In the genomic region with DNA sequence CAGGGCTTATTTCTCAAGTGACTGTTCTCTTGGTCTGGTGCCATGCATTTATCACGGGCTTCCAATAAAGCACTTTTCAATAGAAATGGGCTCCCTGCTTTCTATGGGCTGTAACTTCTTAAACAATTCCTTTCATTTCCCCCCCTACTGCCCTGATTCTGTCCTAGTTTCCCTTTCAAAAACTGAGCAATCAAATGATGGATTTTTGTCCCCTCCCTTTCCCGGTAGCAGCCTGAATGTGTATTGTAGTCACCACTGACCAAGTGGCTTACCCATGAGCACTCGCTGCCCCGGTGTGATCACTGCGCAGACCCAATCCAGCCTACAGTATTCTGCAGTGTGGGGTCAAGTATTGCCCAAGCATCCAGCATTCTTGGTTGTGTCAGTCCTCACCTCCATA, we compare ENCODE assay signal across 24 cellular contexts. TPM values are rescaled to one million over a fixed set of nuclear protein-coding genes. Genes with fewer than 3 reads are reported as not detected.
DNase-seq lines count a peak whose midpoint lies in the region; ATAC-seq lines count a peak whose summit lies in the region.
"Had no signal": no experiment of that assay in that cellular context is flagged by ENCODE, and none has a peak within 500 bp of the region (broad histone marks: within the 10 kb centered on the region; RNA-seq: fewer than 3 reads in every experiment).

No MANE protein-coding gene starts in this region.

- peaks cover 20% of the 10 kb centered on the region for H3K36me3 Mint-ChIP-seq in activated CD4-positive, alpha-beta memory T cell treated with anti-CD3 and anti-CD28 coated beads, Interleukin-2, amount 10 ng/mL, durations not matched to agents 7 days and 5 days (ENCODE audit: low read depth)

- DNase-seq in C1 segment of cervical spinal cord (lab: John Stamatoyannopoulos, UW) (peak in 11 of 14 donors; percentile 9 to 84 (median 43)), epidermal melanocyte (ENCODE audit: insufficient read length, low spot score) (peak; percentile 30), nucleus accumbens (lab: John Stamatoyannopoulos, UW) (peak in 52 of 56 donors; percentile 11 to 86 (median 51)), HuH-7.5 (ENCODE audit: low spot score) (no peak)
- no peak for DNase-seq in activated CD4-positive, alpha-beta memory T cell treated with anti-CD3 and anti-CD28 coated beads, Interleukin-2, amount 10 ng/mL, durations not matched to agents 7 days and 5 days
- DNase-seq in stimulated activated naive CD8-positive, alpha-beta T cell treated with anti-CD3 and anti-CD28 coated beads, Interleukin-15, Interleukin-2, amounts not matched to agents 100 U/mL and 50 U/mL, for 24 hours = no peak
- DNase-seq: activated CD4-positive, alpha-beta T cell treated with anti-CD3 and anti-CD28 coated beads for 48 hours; activated CD8-positive, alpha-beta memory T cell treated with anti-CD3 and anti-CD28 coated beads, Interleukin-2, amount 50 U/mL, for 4 hours; activated gamma-delta T cell treated with Interleukin-2 at 50 U/mL for 16 hours; central memory CD4-positive, alpha-beta T cell; effector CD8-positive, alpha-beta T cell; NCI-H1092 treated with DMSO at 0.1 percent for 48 hours; NCI-H1930; SHP77; sigmoid colon; stimulated activated CD4-positive, alpha-beta T cell treated with anti-CD3 and anti-CD28 coated beads, Interleukin-15, amount 100 ng/mL, for 24 hours; stimulated activated CD8-positive, alpha-beta memory T cell treated with anti-CD3 and anti-CD28 coated beads, Interleukin-4, amount 100 ng/mL, for 48 hours had no signal

- no peaks in the 10 kb centered on the region for H3K9me3 Mint-ChIP-seq in activated CD4-positive, alpha-beta memory T cell treated with anti-CD3 and anti-CD28 coated beads, Interleukin-2, amount 10 ng/mL, durations not matched to agents 7 days and 5 days
- H3K9me3 Mint-ChIP-seq: GM23338 had no signal

- peaks cover 4% of the 10 kb centered on the region for H3K4me1 Mint-ChIP-seq in activated CD4-positive, alpha-beta memory T cell treated with anti-CD3 and anti-CD28 coated beads, Interleukin-2, amount 10 ng/mL, durations not matched to agents 7 days and 5 days
- H3K4me1 Mint-ChIP-seq: GM23338 had no signal

- no peaks in the 10 kb centered on the region for H3K27me3 Mint-ChIP-seq in activated CD4-positive, alpha-beta memory T cell treated with anti-CD3 and anti-CD28 coated beads, Interleukin-2, amount 10 ng/mL, durations not matched to agents 7 days and 5 days

- CTCF ChIA-PET in activated CD4-positive, alpha-beta memory T cell treated with anti-CD3 and anti-CD28 coated beads, Interleukin-2, amount 10 ng/mL, durations not matched to agents 7 days and 5 days (lab: Charles Lee) = interaction anchor here (5.6 kb wide), 1 partner anchor 163 kb away, joined by 71 read pairs; a partner anchor contains a TSS

- POLR2A ChIA-PET in activated CD4-positive, alpha-beta memory T cell treated with anti-CD3 and anti-CD28 coated beads, Interleukin-2, amount 10 ng/mL, durations not matched to agents 7 days and 5 days (lab: Charles Lee) = no interaction called here

- no peak overlapping the region for H3K27ac Mint-ChIP-seq in activated CD4-positive, alpha-beta memory T cell treated with anti-CD3 and anti-CD28 coated beads, Interleukin-2, amount 10 ng/mL, durations not matched to agents 7 days and 5 days
- H3K27ac Mint-ChIP-seq: GM23338 had no signal

- H3K4me3 Mint-ChIP-seq in activated CD4-positive, alpha-beta memory T cell treated with anti-CD3 and anti-CD28 coated beads, Interleukin-2, amount 10 ng/mL, durations not matched to agents 7 days and 5 days = no peak overlapping the region
- H3K4me3 Mint-ChIP-seq: GM23338 had no signal

- no peak for ATAC-seq in stimulated activated naive CD8-positive, alpha-beta T cell treated with anti-CD3 and anti-CD28 coated beads, Interleukin-15, Interleukin-2, amounts not matched to agents 100 U/mL and 50 U/mL, for 24 hours
- no peak for ATAC-seq in HG02610 (IDR thresholded peaks at IDR 0.05; ENCODE audit: unreplicated experiment)
- ATAC-seq: A549, GM23338 had no signal

- peak overlapping the region; percentile 72 for H3K27ac ChIP-seq in angular gyrus (ENCODE audit: low read depth, low read length)
- H3K27ac ChIP-seq: A549, C4-2B had no signal

RNA-seq across cellular contexts. Expression of a gene that starts 13.8 kb away (rescaled TPM):
- total RNA-seq in activated CD4-positive, alpha-beta memory T cell treated with anti-CD3 and anti-CD28 coated beads, Interleukin-2, amount 10 ng/mL, durations not matched to agents 7 days and 5 days = 1,000 to 10,000 TPM; 1,296 to 1,320 TPM

RNA-seq across cellular contexts. Expression of a gene that starts 19.6 kb away (rescaled TPM):
- 10 to 100 TPM in 1 of 2 experiments, 1 to 10 TPM in 1; 9.9 to 10.0 TPM for total RNA-seq in activated CD4-positive, alpha-beta memory T cell treated with anti-CD3 and anti-CD28 coated beads, Interleukin-2, amount 10 ng/mL, durations not matched to agents 7 days and 5 days

RNA-seq across cellular contexts. Expression of a gene that starts 53.8 kb away (rescaled TPM):
- total RNA-seq in activated CD4-positive, alpha-beta memory T cell treated with anti-CD3 and anti-CD28 coated beads, Interleukin-2, amount 10 ng/mL, durations not matched to agents 7 days and 5 days = 1 to 10 TPM; 1.8 to 2.2 TPM
- total RNA-seq: mammary epithelial cell, osteocyte had no signal

Comparison
In these comparisons a context has a peak if more than half of its experiments do, and no peak if none do; other contexts are left out.
1. DNase-seq: peak in C1 segment of cervical spinal cord (11 of 14), epidermal melanocyte (single experiment) and nucleus accumbens (52 of 56); none in HuH-7.5 (single experiment), activated CD4-positive, alpha-beta memory T cell treated with anti-CD3 and anti-CD28 coated beads, Interleukin-2, amount 10 ng/mL, durations not matched to agents 7 days and 5 days (single experiment) and stimulated activated naive CD8-positive, alpha-beta T cell treated with anti-CD3 and anti-CD28 coated beads, Interleukin-15, Interleukin-2, amounts not matched to agents 100 U/mL and 50 U/mL, for 24 hours (single experiment).